Comparison of ENCODE assay signal across 9 cellular contexts in genomic region chr12:120115066-120115465, GRCh38. TPM values are rescaled to one million over a fixed set of nuclear protein-coding genes. Genes with fewer than 3 reads are reported as not detected.
A peak's percentile ranks its signal among the peaks of the same experiment; 100 is the strongest.
DNase-seq lines count a peak whose midpoint lies in the region; ATAC-seq, FAIRE-seq and TF ChIP-seq lines count a peak whose summit lies in the region.
"Had no signal": no experiment of that assay in that cellular context is flagged by ENCODE, and none has a peak within 500 bp of the region (broad histone marks: within the 10 kb centered on the region; RNA-seq: fewer than 3 reads in every experiment).

No MANE protein-coding gene starts in this region.

- no peaks in the 10 kb centered on the region for H3K27me3 Mint-ChIP-seq in CD8-positive, alpha-beta T cell (ENCODE audit: low read depth)

- H3K9ac ChIP-seq in NT2/D1 (ENCODE audit: insufficient read length, low read depth): no peak overlapping the region
- H3K9ac ChIP-seq in duodenal mucosa (ENCODE audit: low read depth in 1 of 2, low read length in 2 of 2): peak overlapping the region in 1 of 2 donors; percentile 92

- POLR2A ChIA-PET in CD8-positive, alpha-beta T cell (lab: Charles Lee): interaction anchor here (1.1 to 3.7 kb wide), 4 partner anchors 28 to 177 kb away, joined by 3 to 26 read pairs (median 8); partner anchors contain the start of genes RNU4-1, RNU4-2 and RPLP0

- H3K36me3 Mint-ChIP-seq in CD8-positive, alpha-beta T cell: peaks cover 25% of the 10 kb centered on the region

- H3K9me3 ChIP-seq in CD8-positive, alpha-beta T cell (ENCODE audit: low read length): no peaks in the 10 kb centered on the region
- no peaks in the 10 kb centered on the region for H3K9me3 ChIP-seq in NT2/D1 (ENCODE audit: insufficient read depth, low read length)
- H3K9me3 ChIP-seq in duodenal mucosa (ENCODE audit: control insufficient read depth in 1 of 2, low read length in 2 of 2): no peaks in the 10 kb centered on the region
- no peaks in the 10 kb centered on the region for H3K9me3 ChIP-seq in neutrophil

- H3K4me1 ChIP-seq in CD8-positive, alpha-beta T cell (ENCODE audit: insufficient read depth, low read length): peaks cover 48% of the 10 kb centered on the region
- H3K4me1 ChIP-seq in NT2/D1 (ENCODE audit: insufficient read depth, insufficient read length): peaks cover 21% of the 10 kb centered on the region
- H3K4me1 ChIP-seq in duodenal mucosa (ENCODE audit: control insufficient read depth in 1 of 2, insufficient read depth in 2 of 2, low read length in 2 of 2): peaks cover 39 to 53% of the 10 kb centered on the region in 2 donors
- H3K4me1 ChIP-seq in neutrophil (ENCODE audit: control insufficient read depth in 1 of 2, insufficient read depth in 1 of 2, low read depth in 1 of 2, low read length in 1 of 2): peaks cover 53 to 54% of the 10 kb centered on the region in 2 experiments

- DNase-seq in CD8-positive, alpha-beta T cell: no peak
- DNase-seq in NT2/D1 (ENCODE audit: low read depth, low spot score) (no peak), T1000 (lab: John Stamatoyannopoulos, UW) (no peak), urothelium cell line (ENCODE audit: low spot score) (no peak)
- DNase-seq: SHP77 had no signal

- CTCF ChIA-PET in CD8-positive, alpha-beta T cell (lab: Charles Lee): interaction anchor here (0.8 to 1.3 kb wide), 3 partner anchors 28 to 113 kb away, joined by 3 to 4 read pairs (median 4); no protein-coding TSS in a partner anchor

- no peak for ATAC-seq in CD8-positive, alpha-beta T cell
- no peak for ATAC-seq in HG03520 (IDR thresholded peaks at IDR 0.05; ENCODE audit: unreplicated experiment)
- ATAC-seq in GM18861 (IDR thresholded peaks at IDR 0.05; ENCODE audit: unreplicated experiment): no peak

- no peaks in the 10 kb centered on the region for H3K9me3 Mint-ChIP-seq in CD8-positive, alpha-beta T cell

- no peaks in the 10 kb centered on the region for H3K36me3 ChIP-seq in CD8-positive, alpha-beta T cell (ENCODE audit: insufficient read depth, low read length)
- H3K36me3 ChIP-seq in NT2/D1 (ENCODE audit: insufficient read depth, insufficient read length, low read length): peaks cover 51% of the 10 kb centered on the region
- peaks cover 0 to 13% of the 10 kb centered on the region in 2 donors for H3K36me3 ChIP-seq in duodenal mucosa (ENCODE audit: control insufficient read depth in 1 of 2, insufficient read depth in 2 of 2, low read length in 2 of 2)
- H3K36me3 ChIP-seq in neutrophil: peaks cover 8% of the 10 kb centered on the region

- intact Hi-C loops in CD8-positive, alpha-beta T cell (cut with DNase I, micrococcal nuclease): loop anchor here (5.0 to 10.0 kb wide), 3 partner anchors 77 to 322 kb away; partner anchors contain the start of genes COX6A1 (in 1 of the 2) and GCN1 (in 1 of the 2)

- no peak for TF ChIP-seq CTCF in CD8-positive, alpha-beta T cell (IDR thresholded peaks at IDR 0.05)
- no peak for TF ChIP-seq CTCF in neutrophil (IDR thresholded peaks at IDR 0.05)

- H3K27ac Mint-ChIP-seq in CD8-positive, alpha-beta T cell: peak overlapping the region; percentile 96

- H3K4me3 ChIP-seq in CD8-positive, alpha-beta T cell (ENCODE audit: low read depth, low read length): peak overlapping the region; percentile 71
- H3K4me3 ChIP-seq in NT2/D1 (ENCODE audit: insufficient read length, low read depth) (peak overlapping the region; percentile 94), duodenal mucosa (ENCODE audit: low read depth in 1 of 2, low read length in 2 of 2) (peak overlapping the region; percentile 82 to 97), neutrophil (ENCODE audit: low read depth in 1 of 2, low read length in 1 of 2) (peak overlapping the region; percentile 73 to 99)

- no peak overlapping the region for H3K27ac ChIP-seq in CD8-positive, alpha-beta T cell (ENCODE audit: low read depth, low read length)
- H3K27ac ChIP-seq in duodenal mucosa (ENCODE audit: low read depth, low read length) (no peak overlapping the region), neutrophil (peak overlapping the region; percentile 95)

- H3K4me3 Mint-ChIP-seq in CD8-positive, alpha-beta T cell: peak overlapping the region; percentile 97

- H3K27me3 ChIP-seq in CD8-positive, alpha-beta T cell (ENCODE audit: insufficient read depth, low read length): no peaks in the 10 kb centered on the region
- H3K27me3 ChIP-seq in NT2/D1 (ENCODE audit: insufficient read depth, insufficient read length) (no peaks in the 10 kb centered on the region), duodenal mucosa (ENCODE audit: control insufficient read depth in 1 of 2, insufficient read depth in 2 of 2, low read length in 2 of 2) (no peaks in the 10 kb centered on the region), neutrophil (no peaks in the 10 kb centered on the region)

- peaks cover 73% of the 10 kb centered on the region for H3K4me1 Mint-ChIP-seq in CD8-positive, alpha-beta T cell (ENCODE audit: low read depth)

- no peak for FAIRE-seq in urothelium cell line (lab: Jason Lieb, UNC)

RNA-seq across cellular contexts. Expression of gene RAB35, which starts 1.5 kb away (rescaled TPM):
- 10 to 100 TPM; 61.6 to 63.7 TPM for total RNA-seq in CD8-positive, alpha-beta T cell
